Comparison of ENCODE assay signal across 8 cellular contexts in the genomic region with DNA sequence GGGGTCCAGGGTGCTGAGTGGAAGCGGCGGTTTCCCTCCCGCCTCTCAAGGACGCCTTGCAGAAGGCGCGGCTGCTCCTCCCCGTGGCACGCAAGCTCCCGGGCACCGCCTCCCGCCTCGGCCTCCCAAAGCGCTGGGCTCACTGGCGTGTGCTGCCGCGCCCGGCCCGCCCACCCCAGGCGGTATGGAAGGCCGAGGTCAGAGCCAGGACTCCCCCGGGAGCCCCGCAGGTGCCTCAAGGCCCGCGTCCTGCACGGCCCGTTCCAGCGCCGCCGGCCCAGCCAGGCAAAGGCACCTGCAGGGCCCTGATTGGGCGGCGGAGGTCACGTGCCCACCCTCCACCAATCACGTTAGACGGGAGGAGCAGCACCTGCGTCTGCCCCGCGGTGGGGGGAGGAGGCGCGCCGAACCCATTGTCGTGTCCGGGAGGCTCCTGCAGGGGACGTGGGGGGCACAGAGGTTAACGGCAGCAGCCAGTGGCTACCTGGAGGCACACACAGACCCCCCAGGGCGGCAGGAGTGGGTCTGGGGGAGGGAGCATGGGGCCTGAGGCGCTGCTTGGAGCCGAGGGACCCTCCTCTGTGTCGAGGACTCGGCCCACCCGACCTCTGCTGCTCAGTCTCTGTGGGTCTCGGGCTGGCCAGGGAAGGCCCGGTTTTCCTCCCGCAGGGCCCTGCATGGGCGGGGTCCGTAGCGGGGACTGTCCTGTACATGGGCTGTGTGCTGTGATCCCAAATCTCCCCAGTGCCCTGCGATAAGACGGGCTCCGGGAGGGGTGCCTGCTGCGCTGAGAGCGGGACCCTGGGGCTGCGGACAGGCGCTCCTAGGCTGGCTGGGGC. TPM values are rescaled to one million over a fixed set of nuclear protein-coding genes. Genes with fewer than 3 reads are reported as not detected.
A peak's percentile ranks its signal among the peaks of the same experiment; 100 is the strongest.
DNase-seq lines count a peak whose midpoint lies in the region; ATAC-seq and TF ChIP-seq lines count a peak whose summit lies in the region.

No MANE protein-coding gene starts in this region.

- no peaks in the 10 kb centered on the region for H3K9me3 ChIP-seq in Panc1 (ENCODE audit: control insufficient read depth, insufficient read depth, low read depth, low read length)

- H3K27me3 ChIP-seq in Panc1 (ENCODE audit: control insufficient read depth, insufficient read depth, low read length), result no peaks in the 10 kb centered on the region

- H3K9me3 Mint-ChIP-seq in natural killer cell, result no peaks in the 10 kb centered on the region

- no peaks in the 10 kb centered on the region; the same call in 1 of the 2 replicates for H3K36me3 ChIP-seq in Panc1 (ENCODE audit: control insufficient read depth, insufficient read depth, low read length)

- peak overlapping the region; percentile 93 for H3K4me3 Mint-ChIP-seq in natural killer cell

- H3K4me1 ChIP-seq in Panc1 (ENCODE audit: control insufficient read depth, insufficient read depth, low read length), result peaks cover 30% of the 10 kb centered on the region

- peak; percentile 90 for DNase-seq in DMS79 treated with DMSO at 0.1 percent for 48 hours (lab: John Stamatoyannopoulos, UW)
- DNase-seq in KG1 (lab: John Stamatoyannopoulos, UW), result peak; percentile 76
- DNase-seq in Panc1 (ENCODE audit: low read depth, low spot score), result peak; percentile 46
- DNase-seq in activated T-helper 1 cell treated with anti-CD3 and anti-CD28 coated beads, Interleukin-2, amount 50 U/mL, for 16 hours (ENCODE audit: low read depth in 1 of 2, low spot score in 1 of 2), result peak; percentile 93 to 96
- peak; percentile 59 for DNase-seq in fibroblast of peridontal ligament (ENCODE audit: extremely low read depth)
- peak; percentile 97 for DNase-seq in natural killer cell
- peak; percentile 89 to 98 (median 94) for DNase-seq in stimulated activated naive CD4-positive, alpha-beta T cell (lab: John Stamatoyannopoulos, UW)

- H3K36me3 Mint-ChIP-seq in natural killer cell, result no peaks in the 10 kb centered on the region

- peak overlapping the region; percentile 48 to 63 for H3K4me3 ChIP-seq in Panc1 (ENCODE audit: low read depth in 2 of 2, low read length in 2 of 2)

- BruUV-seq in Panc1 (replicated peaks; lab: Mats Ljungman, UMichigan), result no TSS peak

- no peaks in the 10 kb centered on the region for H3K27me3 Mint-ChIP-seq in natural killer cell (ENCODE audit: low read depth in 2 of 2)

- in situ Hi-C loops in Panc1 (cut with HindIII; ENCODE audit: low pct_unique_long_range_greater_than_20kb, low sequenced_read_pairs), result no loop called here

- intact Hi-C loops in Panc1 (cut with micrococcal nuclease; ENCODE audit: unreplicated experiment) (loop anchor here (10.0 kb wide), 1 partner anchor 85 kb away; a partner anchor contains a TSS), natural killer cell (cut with micrococcal nuclease) (loop anchor here (2.0 kb wide), 2 partner anchors 43 to 85 kb away; a partner anchor contains a TSS)

- TF ChIP-seq CTCF in Panc1 (IDR thresholded peaks at IDR 0.05), result no peak
- peak; percentile 28 for TF ChIP-seq CTCF in natural killer cell (IDR thresholded peaks at IDR 0.05)

- peaks cover 1 to 34% of the 10 kb centered on the region in 2 donors for H3K4me1 Mint-ChIP-seq in natural killer cell

- H3K27ac Mint-ChIP-seq in natural killer cell, result peak overlapping the region; percentile 81 to 92

- POLR2A ChIA-PET in Panc1 (lab: Charles Lee), result no interaction called here

- peak overlapping the region; percentile 87 for H3K27ac ChIP-seq in Panc1 (ENCODE audit: low read length)

- CTCF ChIA-PET in Panc1 (lab: Charles Lee), result interaction anchor here (0.6 kb wide), 1 partner anchor 26 kb away, joined by 10 read pairs; no protein-coding TSS in a partner anchor

- ATAC-seq in GM21723 (IDR thresholded peaks at IDR 0.05; ENCODE audit: unreplicated experiment) (peak; percentile 67), Panc1 (peak; percentile 87), natural killer cell (peak; percentile 95 to 96 (median 95))

RNA-seq across cellular contexts. Expression of a gene that starts 2.0 kb away (rescaled TPM):
- total RNA-seq in Panc1 (2021; ENCODE audit: unreplicated experiment) (2.5 TPM), natural killer cell (10 to 100 TPM in 1 of 3 donors, 1 to 10 TPM in 2; 9.2 to 11.3 (median 9.8) TPM)
- polyA plus RNA-seq in Panc1 (2012; ENCODE audit: insufficient read length), result 3.0 TPM

RNA-seq across cellular contexts. Expression of a gene that starts 5.0 kb away (rescaled TPM):
- total RNA-seq in Panc1 (2021; ENCODE audit: unreplicated experiment) (2.9 TPM), natural killer cell (1 to 10 TPM; 3.9 to 8.5 (median 7.3) TPM)
- polyA plus RNA-seq in Panc1 (2012; ENCODE audit: insufficient read length), result 2.8 TPM

RNA-seq across cellular contexts. Expression of a gene that starts 5.5 kb away (rescaled TPM):
- 72.6 TPM for total RNA-seq in Panc1 (2021; ENCODE audit: unreplicated experiment)
- 93.9 TPM for polyA plus RNA-seq in Panc1 (2012; ENCODE audit: insufficient read length)
- 100 to 1,000 TPM; 117 to 144 (median 136) TPM for total RNA-seq in natural killer cell

RNA-seq across cellular contexts. Expression of a gene that starts 27.3 kb away (rescaled TPM):
- total RNA-seq in Panc1 (2021; ENCODE audit: unreplicated experiment) (13.7 TPM), natural killer cell (100 to 1,000 TPM; 157 to 361 (median 296) TPM)
- polyA plus RNA-seq in Panc1 (2012; ENCODE audit: insufficient read length), result 15.8 TPM

RNA-seq across cellular contexts. Expression of a gene that starts 32.8 kb away (rescaled TPM):
- 0.82 TPM for total RNA-seq in Panc1 (2021; ENCODE audit: unreplicated experiment)
- polyA plus RNA-seq in Panc1 (2012; ENCODE audit: insufficient read length), result 1.3 TPM
- 1 to 10 TPM; 4.9 to 8.4 (median 8.2) TPM for total RNA-seq in natural killer cell

Comparison
In these comparisons a context has a peak if more than half of its experiments do, and no peak if none do; other contexts are left out.
1. Peak in every context shown above with its lines: DNase-seq, ATAC-seq, H3K4me3 ChIP-seq and H3K27ac ChIP-seq.
2. DNase-seq: peak in every context shown above with its lines; median percentile 97 in natural killer cell; 94 in activated T-helper 1 cell treated with anti-CD3 and anti-CD28 coated beads, Interleukin-2, amount 50 U/mL, for 16 hours; 94 in stimulated activated naive CD4-positive, alpha-beta T cell; 90 in DMS79 treated with DMSO at 0.1 percent for 48 hours; 76 in KG1; 59 in fibroblast of peridontal ligament; 46 in Panc1.